14 cellular contexts compared by ENCODE assay signal in the genomic region with DNA sequence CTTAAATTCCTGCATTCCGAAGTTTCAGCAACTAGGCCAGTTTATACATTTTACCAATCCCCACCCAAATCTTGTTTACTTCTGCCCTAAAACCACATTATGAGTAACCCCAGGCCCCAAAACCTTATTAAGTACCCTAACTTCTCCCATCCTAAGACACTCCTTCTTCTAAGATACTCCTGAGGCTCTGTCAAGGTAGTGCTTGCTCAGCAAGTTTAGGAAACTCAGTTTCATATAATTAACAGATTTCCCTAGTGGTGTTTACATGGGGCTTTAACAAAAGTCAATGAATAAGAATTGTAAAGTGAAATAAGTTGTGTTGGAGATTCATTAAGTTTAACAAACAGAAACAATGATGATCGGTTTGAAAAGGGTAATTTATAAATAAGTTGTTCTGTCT.
"Had no signal": no experiment of that assay in that cellular context is flagged by ENCODE, and none has a peak within 500 bp of the region (broad histone marks: within the 10 kb centered on the region; RNA-seq: fewer than 3 reads in every experiment).

No MANE protein-coding gene starts in this region.

- H3K36me3 ChIP-seq: brain microvascular endothelial cell, right atrium auricular region, upper lobe of right lung had no signal

- H3K27me3 ChIP-seq: brain microvascular endothelial cell, right atrium auricular region, upper lobe of right lung had no signal

- H3K9me3 ChIP-seq: right atrium auricular region, upper lobe of right lung had no signal

- DNase-seq: activated CD4-positive, alpha-beta T cell treated with anti-CD3 and anti-CD28 coated beads, Interleukin-2, amount 50 U/mL, for 1 hour; activated gamma-delta T cell; activated naive CD8-positive, alpha-beta T cell treated with anti-CD3 and anti-CD28 coated beads for 36 hours; activated T-cell treated with anti-CD3 and anti-CD28 coated beads, Interleukin-2, amount 50 U/mL, for 48 hours; brain microvascular endothelial cell; glutamatergic neuron; left colon; naive thymus-derived CD8-positive, alpha-beta T cell; nucleus accumbens; small intestine; stimulated activated naive CD4-positive, alpha-beta T cell; upper lobe of right lung had no signal

- FAIRE-seq: small intestine had no signal

- H3K27ac ChIP-seq: brain microvascular endothelial cell, right atrium auricular region, upper lobe of right lung had no signal

- H3K4me3 ChIP-seq: lung, right atrium auricular region, upper lobe of right lung had no signal

- ATAC-seq: left colon; naive thymus-derived CD8-positive, alpha-beta T cell; upper lobe of right lung had no signal
